10 cellular contexts compared by ENCODE assay signal in genomic region chr17:3535253-3535995, GRCh38. TPM values are rescaled to one million over a fixed set of nuclear protein-coding genes. Genes with fewer than 3 reads are reported as not detected.
DNase-seq lines count a peak whose midpoint lies in the region; ATAC-seq and TF ChIP-seq lines count a peak whose summit lies in the region.
"Had no signal": no experiment of that assay in that cellular context is flagged by ENCODE, and none has a peak within 500 bp of the region (broad histone marks: within the 10 kb centered on the region; RNA-seq: fewer than 3 reads in every experiment).

No MANE protein-coding gene starts in this region.

- in situ Hi-C loops in transverse colon (cut with MboI; ENCODE audit: low pct_ligation_motif_present in 1 of 4, low pct_unique_long_range_greater_than_20kb in 1 of 4, low sequenced_read_pairs in 3 of 4), result no loop called here

- peak overlapping the region; percentile 59 for H3K4me3 Mint-ChIP-seq in activated naive CD8-positive, alpha-beta T cell treated with anti-CD3 and anti-CD28 coated beads for 36 hours
- H3K4me3 Mint-ChIP-seq: dendritic cell treated with granulocyte-macrophage colony-stimulating factor and Interleukin-4, amounts not matched to agents 40 ng/mL and 50 ng/mL, for 4 days had no signal

- TF ChIP-seq POLR2A in heart left ventricle (IDR thresholded peaks at IDR 0.05) (no peak), ovary (IDR thresholded peaks at IDR 0.05) (no peak), transverse colon (IDR thresholded peaks at IDR 0.05) (no peak)

- no peak for TF ChIP-seq EP300 in ovary (IDR thresholded peaks at IDR 0.05)
- no peak for TF ChIP-seq EP300 in transverse colon (IDR thresholded peaks at IDR 0.05; ENCODE audit: low read depth)

- H3K4me1 ChIP-seq in heart left ventricle (peaks cover 0 to 19% (median 8%) of the 10 kb centered on the region in 12 donors), ovary (ENCODE audit: insufficient read depth) (peaks cover 14% of the 10 kb centered on the region), transverse colon (peaks cover 0 to 9% (median 3%) of the 10 kb centered on the region in 4 donors)

- no peaks in the 10 kb centered on the region for H3K36me3 Mint-ChIP-seq in activated naive CD8-positive, alpha-beta T cell treated with anti-CD3 and anti-CD28 coated beads for 36 hours

- peak overlapping the region in 11 of 12 donors; percentile 15 to 60 (median 48) for H3K4me3 ChIP-seq in heart left ventricle
- H3K4me3 ChIP-seq in ovary, result peak overlapping the region; percentile 33
- peak overlapping the region in 3 of 4 donors; percentile 2 to 34 (median 25) for H3K4me3 ChIP-seq in transverse colon

- ATAC-seq in heart left ventricle, result peak; percentile 57 to 87 (median 74)

- H3K27me3 ChIP-seq in heart left ventricle (no peaks in the 10 kb centered on the region), ovary (no peaks in the 10 kb centered on the region), transverse colon (peaks cover 18% of the 10 kb centered on the region)

- WGBS in heart left ventricle, 4 donors, result 2 to 6% (median 5%) methylated on average over 26 to 44 of the region's 44 CpGs
- WGBS in ovary, 3 donors, result 1 to 3% (median 1%) methylated on average over 41 to 44 of the region's 44 CpGs
- 0 to 15% methylated on average over 3 to 18 of the region's 44 CpGs for WGBS in transverse colon (ENCODE audit: low coverage in 1 of 2), 2 donors

- H3K27me3 Mint-ChIP-seq in activated naive CD8-positive, alpha-beta T cell treated with anti-CD3 and anti-CD28 coated beads for 36 hours, result peaks cover 12% of the 10 kb centered on the region

- TF ChIP-seq CTCF in RWPE1 (conservative IDR thresholded peaks at IDR 0.05; ENCODE audit: low read depth) (peak; percentile 53), heart left ventricle (IDR thresholded peaks at IDR 0.05) (peak; percentile 33 to 83 (median 62)), ovary (IDR thresholded peaks at IDR 0.05) (peak; percentile 55 to 76 (median 65)), transverse colon (IDR thresholded peaks at IDR 0.05) (peak; percentile 55 to 77 (median 60))

- H3K9me3 Mint-ChIP-seq in activated naive CD8-positive, alpha-beta T cell treated with anti-CD3 and anti-CD28 coated beads for 36 hours, result no peaks in the 10 kb centered on the region
- H3K9me3 Mint-ChIP-seq: dendritic cell treated with granulocyte-macrophage colony-stimulating factor and Interleukin-4, amounts not matched to agents 40 ng/mL and 50 ng/mL, for 4 days had no signal

- H3K36me3 ChIP-seq in heart left ventricle (no peaks in the 10 kb centered on the region), ovary (no peaks in the 10 kb centered on the region), transverse colon (no peaks in the 10 kb centered on the region)

- intact Hi-C loops in heart left ventricle (cut with DNase I), result loop anchor here in 3 of 10 donors (2.0 to 10.0 kb wide), 3 partner anchors 25 to 109 kb away; partner anchors contain the start of genes CTNS (in 2 of the 3) and SHPK (in 2 of the 3)
- intact Hi-C loops in ovary (cut with DNase I), result loop anchor here in 1 of 4 donors (10.0 kb wide), 1 partner anchor 129 kb away; the partner anchor contains the start of genes EMC6 and TAX1BP3
- intact Hi-C loops in transverse colon (cut with DNase I; ENCODE audit: low total_unique reads), result no loop called here

- H3K27ac ChIP-seq in RWPE1 (no peak overlapping the region), heart left ventricle (peak overlapping the region in 9 of 12 donors; percentile 22 to 73 (median 62)), ovary (peak overlapping the region in 1 of 2 donors; percentile 49), transverse colon (peak overlapping the region in 3 of 4 donors; percentile 5 to 45 (median 10))
- H3K27ac ChIP-seq: 22Rv1 had no signal

- H3K9me3 ChIP-seq in heart left ventricle, result no peaks in the 10 kb centered on the region
- H3K9me3 ChIP-seq in ovary, result no peaks in the 10 kb centered on the region
- no peaks in the 10 kb centered on the region for H3K9me3 ChIP-seq in transverse colon

- POLR2A ChIA-PET in RWPE1 (lab: Yijun Ruan, JAX; ENCODE audit: low non-redundant PET), result interaction anchor here (0.5 kb wide), 1 partner anchor 77 kb away, joined by 5 read pairs; no protein-coding TSS in a partner anchor

- CTCF ChIA-PET in RWPE1 (lab: Yijun Ruan, JAX), result no interaction called here

- peak; percentile 74 for DNase-seq in DMS 273 (lab: John Stamatoyannopoulos, UW; ENCODE audit: unreplicated experiment)
- no peak for DNase-seq in DMS 273 treated with DMSO at 0.1 percent for 48 hours (lab: John Stamatoyannopoulos, UW)
- no peak for DNase-seq in RWPE1 (ENCODE audit: low spot score)
- peak; percentile 75 for DNase-seq in activated naive CD8-positive, alpha-beta T cell treated with anti-CD3 and anti-CD28 coated beads for 36 hours
- peak; percentile 53 to 76 (median 69) for DNase-seq in heart left ventricle
- peak; percentile 68 to 90 (median 81) for DNase-seq in ovary
- peak; percentile 57 for DNase-seq in transverse colon
- DNase-seq in SIG-M5 treated with dmso at 0.1 percent for 504 hours (lab: John Stamatoyannopoulos, UW; ENCODE audit: unreplicated experiment), result no peak

- H3K4me1 Mint-ChIP-seq in activated naive CD8-positive, alpha-beta T cell treated with anti-CD3 and anti-CD28 coated beads for 36 hours, result no peaks in the 10 kb centered on the region

- no peak overlapping the region for H3K27ac Mint-ChIP-seq in activated naive CD8-positive, alpha-beta T cell treated with anti-CD3 and anti-CD28 coated beads for 36 hours
- H3K27ac Mint-ChIP-seq: dendritic cell treated with granulocyte-macrophage colony-stimulating factor and Interleukin-4, amounts not matched to agents 40 ng/mL and 50 ng/mL, for 4 days had no signal

RNA-seq across cellular contexts. Expression of gene TRPV3, which starts 22.2 kb away (rescaled TPM):
- total RNA-seq in activated naive CD8-positive, alpha-beta T cell treated with anti-CD3 and anti-CD28 coated beads for 36 hours, result under 1 TPM; 0.47 to 0.64 TPM
- total RNA-seq in heart left ventricle (1 to 10 TPM in 4 of 9 donors, under 1 TPM in 4, not detected in 1; 0.25 to 1.7 (median 0.97) TPM), ovary (1 to 10 TPM in 5 of 7 donors, under 1 TPM in 2; 0.12 to 5.8 (median 2.2) TPM), transverse colon (1 to 10 TPM in 3 of 4 donors, under 1 TPM in 1; 0.20 to 7.1 (median 3.7) TPM)
- polyA plus RNA-seq in heart left ventricle (under 1 TPM; 0.32 to 0.65 TPM), ovary (1 to 10 TPM in 1 of 2 donors, under 1 TPM in 1; 0.85 to 1.3 TPM)

RNA-seq across cellular contexts. Expression of gene ASPA, which starts 59.6 kb away (rescaled TPM):
- total RNA-seq in activated naive CD8-positive, alpha-beta T cell treated with anti-CD3 and anti-CD28 coated beads for 36 hours, result not detected
- total RNA-seq in heart left ventricle (1 to 10 TPM in 6 of 9 donors, under 1 TPM in 3; 0.44 to 2.4 (median 1.3) TPM), ovary (10 to 100 TPM in 1 of 7 donors, 1 to 10 TPM in 4, under 1 TPM in 2; 0.46 to 10.3 (median 2.9) TPM), transverse colon (1 to 10 TPM in 3 of 4 donors, under 1 TPM in 1; 1.00 to 5.2 (median 2.9) TPM)
- polyA plus RNA-seq in heart left ventricle (under 1 TPM; 0.26 to 0.88 TPM), ovary (1 to 10 TPM; 1.9 to 7.7 TPM)

Comparison
In these comparisons a context has a peak if more than half of its experiments do, and no peak if none do; other contexts are left out.
1. DNase-seq: peak in DMS 273 (single experiment), activated naive CD8-positive, alpha-beta T cell treated with anti-CD3 and anti-CD28 coated beads for 36 hours (single experiment), heart left ventricle (5 of 5), ovary (5 of 5) and transverse colon (single experiment); none in DMS 273 treated with DMSO at 0.1 percent for 48 hours (single experiment), RWPE1 (single experiment) and SIG-M5 treated with dmso at 0.1 percent for 504 hours (single experiment).
2. Peak in every context shown above with its lines, with median percentiles within 50 percentile points of each other: CTCF ChIP-seq and H3K4me3 ChIP-seq.